Comparison of ENCODE assay signal across 9 cellular contexts in genomic region chr16:25258856-25259179, GRCh38. TPM values are rescaled to one million over a fixed set of nuclear protein-coding genes. Genes with fewer than 3 reads are reported as not detected.
A peak's percentile ranks its signal among the peaks of the same experiment; 100 is the strongest.
DNase-seq lines count a peak whose midpoint lies in the region; ATAC-seq and TF ChIP-seq lines count a peak whose summit lies in the region.
"Had no signal": no experiment of that assay in that cellular context is flagged by ENCODE, and none has a peak within 500 bp of the region (broad histone marks: within the 10 kb centered on the region; RNA-seq: fewer than 3 reads in every experiment).

No MANE protein-coding gene starts in this region.

- no peak for DNase-seq in activated CD8-positive, alpha-beta memory T cell treated with anti-CD3 and anti-CD28 coated beads, Interleukin-2, amount 10 ng/mL, durations not matched to agents 7 days and 5 days
- no peak for DNase-seq in activated CD8-positive, alpha-beta memory T cell treated with anti-CD3 and anti-CD28 coated beads, Interleukin-2, amount 50 U/mL, for 4 hours
- peak in 1 of 2 donors; percentile 19 for DNase-seq in activated naive CD4-positive, alpha-beta T cell treated with anti-CD3 and anti-CD28 coated beads, Interleukin-2, amount 50 U/mL, for 72 hours (ENCODE audit: low spot score in 2 of 2)
- DNase-seq in left lung (no peak), tibial artery (no peak), lower leg skin (ENCODE audit: low spot score in 2 of 2) (no peak), SKM-1 treated with dmso at 0.1 percent for 144 hours (lab: John Stamatoyannopoulos, UW; ENCODE audit: unreplicated experiment) (no peak)

- H3K27ac ChIP-seq in left lung (peak overlapping the region in 1 of 2 donors; percentile 98), tibial artery (peak overlapping the region in 1 of 2 donors; percentile 98)

- no peaks in the 10 kb centered on the region for H3K9me3 ChIP-seq in left lung
- no peaks in the 10 kb centered on the region for H3K9me3 ChIP-seq in tibial artery

- WGBS in lower leg skin, 2 donors: 35 to 43% methylated on average over 4 of the region's 4 CpGs

- H3K27me3 ChIP-seq in left lung: no peaks in the 10 kb centered on the region
- no peaks in the 10 kb centered on the region for H3K27me3 ChIP-seq in tibial artery

- TF ChIP-seq CTCF in left lung (IDR thresholded peaks at IDR 0.05) (no peak), tibial artery (IDR thresholded peaks at IDR 0.05) (no peak), lower leg skin (IDR thresholded peaks at IDR 0.05) (no peak)

- H3K4me1 ChIP-seq in left lung (peaks cover 13 to 35% of the 10 kb centered on the region in 2 donors), tibial artery (peaks cover 0 to 42% (median 26%) of the 10 kb centered on the region in 4 donors)

- H3K27me3 Mint-ChIP-seq in activated CD8-positive, alpha-beta memory T cell treated with anti-CD3 and anti-CD28 coated beads, Interleukin-2, amount 10 ng/mL, durations not matched to agents 7 days and 5 days: no peaks in the 10 kb centered on the region

- peaks cover 0 to 14% of the 10 kb centered on the region in 2 donors for H3K36me3 ChIP-seq in left lung
- peaks cover 3 to 19% (median 8%) of the 10 kb centered on the region in 3 donors for H3K36me3 ChIP-seq in tibial artery

- CTCF ChIA-PET in activated CD8-positive, alpha-beta memory T cell treated with anti-CD3 and anti-CD28 coated beads, Interleukin-2, amount 10 ng/mL, durations not matched to agents 7 days and 5 days (lab: Charles Lee): interaction anchor here (1.3 to 3.1 kb wide), 3 partner anchors 18 to 34 kb away, joined by 4 to 21 read pairs (median 5); no protein-coding TSS in a partner anchor

- peaks cover 51% of the 10 kb centered on the region for H3K4me1 Mint-ChIP-seq in activated CD8-positive, alpha-beta memory T cell treated with anti-CD3 and anti-CD28 coated beads, Interleukin-2, amount 10 ng/mL, durations not matched to agents 7 days and 5 days

- intact Hi-C loops in left lung (cut with DNase I): no loop called here
- intact Hi-C loops in tibial artery (cut with DNase I; ENCODE audit: low total_unique reads): loop anchor here (10.0 kb wide), 1 partner anchor 154 kb away; no protein-coding TSS in a partner anchor
- intact Hi-C loops in lower leg skin (cut with DNase I; ENCODE audit: low total_unique reads): no loop called here

- TF ChIP-seq POLR2A in lower leg skin (IDR thresholded peaks at IDR 0.05): no peak

- no peaks in the 10 kb centered on the region for H3K9me3 Mint-ChIP-seq in activated CD8-positive, alpha-beta memory T cell treated with anti-CD3 and anti-CD28 coated beads, Interleukin-2, amount 10 ng/mL, durations not matched to agents 7 days and 5 days (ENCODE audit: low read depth)
- H3K9me3 Mint-ChIP-seq in activated naive CD4-positive, alpha-beta T cell treated with anti-CD3 and anti-CD28 coated beads, Interleukin-2, amount 50 U/mL, for 72 hours: no peaks in the 10 kb centered on the region

- peak overlapping the region; percentile 70 to 82 for H3K4me3 ChIP-seq in left lung
- H3K4me3 ChIP-seq in tibial artery: peak overlapping the region; percentile 66 to 86
- no peak overlapping the region for H3K4me3 ChIP-seq in lower leg skin (ENCODE audit: low read depth, poor library complexity, severe bottlenecking)

- peak overlapping the region; percentile 85 for H3K4me3 Mint-ChIP-seq in activated CD8-positive, alpha-beta memory T cell treated with anti-CD3 and anti-CD28 coated beads, Interleukin-2, amount 10 ng/mL, durations not matched to agents 7 days and 5 days

- peaks cover 24% of the 10 kb centered on the region for H3K36me3 Mint-ChIP-seq in activated CD8-positive, alpha-beta memory T cell treated with anti-CD3 and anti-CD28 coated beads, Interleukin-2, amount 10 ng/mL, durations not matched to agents 7 days and 5 days
- H3K36me3 Mint-ChIP-seq in activated naive CD4-positive, alpha-beta T cell treated with anti-CD3 and anti-CD28 coated beads, Interleukin-2, amount 50 U/mL, for 72 hours: peaks cover 25 to 35% of the 10 kb centered on the region in 2 donors

- no peak for ATAC-seq in activated CD8-positive, alpha-beta memory T cell treated with anti-CD3 and anti-CD28 coated beads, Interleukin-2, amount 10 ng/mL, durations not matched to agents 7 days and 5 days
- no peak for ATAC-seq in activated naive CD4-positive, alpha-beta T cell treated with anti-CD3 and anti-CD28 coated beads, Interleukin-2, amount 50 U/mL, for 72 hours
- no peak for ATAC-seq in left lung
- no peak for ATAC-seq in HG03175 (IDR thresholded peaks at IDR 0.05; ENCODE audit: unreplicated experiment)

- peak overlapping the region; percentile 95 for H3K27ac Mint-ChIP-seq in activated CD8-positive, alpha-beta memory T cell treated with anti-CD3 and anti-CD28 coated beads, Interleukin-2, amount 10 ng/mL, durations not matched to agents 7 days and 5 days
- H3K27ac Mint-ChIP-seq in activated naive CD4-positive, alpha-beta T cell treated with anti-CD3 and anti-CD28 coated beads, Interleukin-2, amount 50 U/mL, for 72 hours: peak overlapping the region; percentile 95 to 98

RNA-seq across cellular contexts. Expression of gene ZKSCAN2, which starts 1.2 kb away (rescaled TPM):
- 1 to 10 TPM; 3.2 to 3.9 TPM for total RNA-seq in activated CD8-positive, alpha-beta memory T cell treated with anti-CD3 and anti-CD28 coated beads, Interleukin-2, amount 10 ng/mL, durations not matched to agents 7 days and 5 days
- total RNA-seq in activated naive CD4-positive, alpha-beta T cell treated with anti-CD3 and anti-CD28 coated beads, Interleukin-2, amount 50 U/mL, for 72 hours: 1 to 10 TPM; 3.3 to 5.6 TPM
- total RNA-seq in left lung (1 to 10 TPM; 4.4 to 5.2 TPM), lower leg skin (1 to 10 TPM in 3 of 4 donors, under 1 TPM in 1; 0.76 to 2.4 (median 1.6) TPM)

RNA-seq across cellular contexts. Expression of gene AQP8, which starts 42.1 kb away (rescaled TPM):
- total RNA-seq in activated CD8-positive, alpha-beta memory T cell treated with anti-CD3 and anti-CD28 coated beads, Interleukin-2, amount 10 ng/mL, durations not matched to agents 7 days and 5 days: not detected
- total RNA-seq in activated naive CD4-positive, alpha-beta T cell treated with anti-CD3 and anti-CD28 coated beads, Interleukin-2, amount 50 U/mL, for 72 hours: not detected
- total RNA-seq in left lung (not detected), lower leg skin (not detected)
- total RNA-seq: Daoy had no signal
